Comparison of ENCODE assay signal across 9 cellular contexts in the genomic region with DNA sequence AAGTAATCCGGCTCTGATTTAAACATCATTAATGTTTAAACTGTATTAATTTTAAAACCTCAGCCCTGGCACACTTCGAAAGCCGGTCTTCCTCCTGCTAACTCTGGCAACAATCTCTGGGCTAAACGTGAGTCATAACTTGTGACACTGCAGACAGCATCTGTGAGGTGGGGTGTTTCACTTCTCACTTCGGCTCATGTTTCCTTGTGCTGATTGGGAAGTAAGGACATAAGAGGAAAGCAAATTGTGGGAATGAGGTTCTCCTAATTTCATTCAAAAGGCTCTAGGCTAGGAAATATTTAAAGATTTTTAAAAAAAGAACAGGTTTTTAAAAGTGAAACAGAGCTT.
A peak's percentile ranks its signal among the peaks of the same experiment; 100 is the strongest.
DNase-seq lines count a peak whose midpoint lies in the region; ATAC-seq and TF ChIP-seq lines count a peak whose summit lies in the region.
"Had no signal": no experiment of that assay in that cellular context is flagged by ENCODE, and none has a peak within 500 bp of the region (broad histone marks: within the 10 kb centered on the region; RNA-seq: fewer than 3 reads in every experiment).

No MANE protein-coding gene starts in this region.

- 38% methylated on average over 5 of the region's 5 CpGs for WGBS in hepatocyte (ENCODE audit: low lambda C conversion rate, missing lambda C conversion rate)
- 38% methylated on average over 5 of the region's 5 CpGs; no CpG with 5 or more reads in 1 of the 2 donors for WGBS in transverse colon (ENCODE audit: low coverage in 1 of 2), 2 donors

- H3K36me3 ChIP-seq in hepatocyte (replicated peaks; ENCODE audit: insufficient read depth, low read depth), result no peaks in the 10 kb centered on the region
- no peaks in the 10 kb centered on the region for H3K36me3 ChIP-seq in transverse colon

- H2AFZ ChIP-seq in hepatocyte, result no peak overlapping the region

- H4K20me1 ChIP-seq in hepatocyte (ENCODE audit: insufficient read depth, poor library complexity, severe bottlenecking), result no peaks in the 10 kb centered on the region

- H3K27me3 ChIP-seq in hepatocyte, result no peaks in the 10 kb centered on the region
- no peaks in the 10 kb centered on the region for H3K27me3 ChIP-seq in transverse colon

- in situ Hi-C loops in ACHN (cut with HindIII; ENCODE audit: low pct_ligation_motif_present, low pct_unique_long_range_greater_than_20kb, low sequenced_read_pairs) (no loop called here), transverse colon (cut with MboI; ENCODE audit: low pct_ligation_motif_present in 1 of 4, low pct_unique_long_range_greater_than_20kb in 1 of 4, low sequenced_read_pairs in 3 of 4) (no loop called here)

- no peak for TF ChIP-seq EP300 in transverse colon (IDR thresholded peaks at IDR 0.05; ENCODE audit: low read depth)

- H3K4me3 ChIP-seq in hepatocyte (no peak overlapping the region), transverse colon (no peak overlapping the region)

- TF ChIP-seq CTCF in hepatocyte (IDR thresholded peaks at IDR 0.05; ENCODE audit: poor library complexity) (no peak), transverse colon (IDR thresholded peaks at IDR 0.05) (no peak)

- ATAC-seq in GM19455 (IDR thresholded peaks at IDR 0.05; ENCODE audit: unreplicated experiment), result no peak

- H3K9me3 ChIP-seq in hepatocyte (ENCODE audit: low read depth), result no peaks in the 10 kb centered on the region
- no peaks in the 10 kb centered on the region for H3K9me3 ChIP-seq in transverse colon

- H3K27ac ChIP-seq in hepatocyte (peak overlapping the region; percentile 59), transverse colon (peak overlapping the region; percentile 41 to 58 (median 48))

- no peak for TF ChIP-seq POLR2A in transverse colon (IDR thresholded peaks at IDR 0.05)

- H3K79me2 ChIP-seq in hepatocyte, result no peaks in the 10 kb centered on the region

- DNase-seq in ACHN (peak; percentile 71), HCEC 1CT (peak; percentile 82), SIG-M5 (lab: John Stamatoyannopoulos, UW) (peak; percentile 1), hepatocyte (ENCODE audit: low spot score) (peak; percentile 67), transverse colon (peak; percentile 26), activated T-cell treated with anti-CD3 and anti-CD28 coated beads for 4 hours (no peak), posterior cingulate gyrus (no peak)
- DNase-seq: naive B cell had no signal

- peak overlapping the region; percentile 35 for H3K4me2 ChIP-seq in hepatocyte

- H3K4me1 ChIP-seq in hepatocyte (ENCODE audit: insufficient read depth) (peaks cover 6% of the 10 kb centered on the region), transverse colon (no peaks in the 10 kb centered on the region)

- intact Hi-C loops in transverse colon (cut with DNase I; ENCODE audit: low total_unique reads) (no loop called here), posterior cingulate gyrus (cut with DNase I) (no loop called here)

- no peaks in the 10 kb centered on the region for H3K9me2 ChIP-seq in hepatocyte (replicated peaks; ENCODE audit: insufficient read depth)

Comparison
In these comparisons a context has a peak if more than half of its experiments do, and no peak if none do; other contexts are left out.
1. DNase-seq: peak in ACHN (single experiment), HCEC 1CT (single experiment), SIG-M5 (single experiment), hepatocyte (single experiment) and transverse colon (single experiment); none in activated T-cell treated with anti-CD3 and anti-CD28 coated beads for 4 hours (single experiment) and posterior cingulate gyrus (0 of 10).